In genomic region chr3:49358217-49358883, GRCh38 we compare ENCODE assay signal across 1 cellular context.
TF ChIP-seq lines count a peak whose summit lies in the region.

GPX1 (minus strand) TSS chr3:49358353; CDS start chr3:49358278, 75 bp downstream.

TF ChIP-seq in GM12878, 131 proteins besides CTCF, POLR2A, EP300 and RAD21 (continued from another document and continues in another):
- no peak for TF ChIP-seq ZBTB11 (CRISPR knock-in tag; IDR thresholded peaks at IDR 0.05)
- no peak for TF ChIP-seq STAT3 (IDR thresholded peaks at IDR 0.05; ENCODE audit: low read depth, low read length)
- peak; percentile 73 for TF ChIP-seq SMAD1 (IDR thresholded peaks at IDR 0.05; ENCODE audit: low read depth, partially characterized antibody)
- no peak for TF ChIP-seq HDAC2 (IDR thresholded peaks at IDR 0.05)
- TF ChIP-seq ZNF207 (IDR thresholded peaks at IDR 0.05; ENCODE audit: borderline replicate concordance) = 0 out of 2 replicates have a peak, but pooled peaks have one; percentile 50
- peak; percentile 79 for TF ChIP-seq NBN (IDR thresholded peaks at IDR 0.05)
- peak; percentile 74 for TF ChIP-seq RELB (IDR thresholded peaks at IDR 0.05; ENCODE audit: low read depth)
- TF ChIP-seq IRF3 (IDR thresholded peaks at IDR 0.05) = 0 out of 2 replicates have a peak, but pooled peaks have one; percentile 26
- peak; percentile 60 for TF ChIP-seq E4F1 (IDR thresholded peaks at IDR 0.05; ENCODE audit: borderline replicate concordance, partially characterized antibody)
- TF ChIP-seq NR2F1 (conservative IDR thresholded peaks at IDR 0.05) = 0 out of 2 replicates have a peak, but pooled peaks have one; percentile 17
- TF ChIP-seq SREBF2 (IDR thresholded peaks at IDR 0.05; ENCODE audit: low read length) = no peak
- no peak for TF ChIP-seq PBX3 (IDR thresholded peaks at IDR 0.05; ENCODE audit: insufficient replicate concordance, low read depth, low read length)
- peak; percentile 96 for TF ChIP-seq RAD51 (IDR thresholded peaks at IDR 0.05)
- TF ChIP-seq HCFC1 (IDR thresholded peaks at IDR 0.05; ENCODE audit: low read length) = peak; percentile 30
- no peak for TF ChIP-seq NRF1 (conservative IDR thresholded peaks at IDR 0.05; ENCODE audit: low read depth, low read length)
- TF ChIP-seq NFIC (IDR thresholded peaks at IDR 0.05; ENCODE audit: low read depth, low read length) = no peak
- no peak for TF ChIP-seq ZNF217 (IDR thresholded peaks at IDR 0.05)
- no peak for TF ChIP-seq ESRRA (IDR thresholded peaks at IDR 0.05; ENCODE audit: low read length)
- peak in 1 of 2 experiments; percentile 54; a peak in 1 of 4 replicates for TF ChIP-seq ETV6 (conservative IDR thresholded peaks at IDR 0.05 in 1 of 2, IDR thresholded peaks at IDR 0.05 in 1 of 2; ENCODE audit: borderline replicate concordance in 1 of 2, low read depth in 1 of 2)
- TF ChIP-seq CBX3 (IDR thresholded peaks at IDR 0.05; ENCODE audit: borderline replicate concordance, low read depth) = no peak
- no peak for TF ChIP-seq SUZ12 (IDR thresholded peaks at IDR 0.05; ENCODE audit: unreplicated experiment)
- no peak for TF ChIP-seq ELK1 (IDR thresholded peaks at IDR 0.05; ENCODE audit: low read depth, low read length)
- TF ChIP-seq ZNF274 (IDR thresholded peaks at IDR 0.05; ENCODE audit: insufficient read depth, insufficient read length) = no peak
- peak; percentile 51 for TF ChIP-seq MYC (IDR thresholded peaks at IDR 0.05; ENCODE audit: insufficient read depth, insufficient read length, insufficient replicate concordance, low read length, severe bottlenecking)
- no peak for TF ChIP-seq SPI1 (IDR thresholded peaks at IDR 0.05; ENCODE audit: borderline replicate concordance, insufficient read depth, low read depth, low read length)
- TF ChIP-seq ZNF24 (IDR thresholded peaks at IDR 0.05) = no peak
- no peak for TF ChIP-seq CHD4 (IDR thresholded peaks at IDR 0.05)
- no peak for TF ChIP-seq ZNF592 (IDR thresholded peaks at IDR 0.05)
- TF ChIP-seq RCOR1 (conservative IDR thresholded peaks at IDR 0.05; ENCODE audit: low read depth, low read length) = no peak
- TF ChIP-seq MEF2B (IDR thresholded peaks at IDR 0.05; ENCODE audit: partially characterized antibody, poor library complexity, severe bottlenecking) = peak; percentile 45
- peak; percentile 18; the same call in 1 of the 2 replicates for TF ChIP-seq CREB1 (IDR thresholded peaks at IDR 0.05; ENCODE audit: low read depth)
- TF ChIP-seq ATF7 (IDR thresholded peaks at IDR 0.05; ENCODE audit: low read depth) = 0 out of 2 replicates have a peak, but pooled peaks have one; percentile 17
- peak; percentile 94 for TF ChIP-seq SMAD5 (IDR thresholded peaks at IDR 0.05; ENCODE audit: low read depth)
- TF ChIP-seq BCL3 (IDR thresholded peaks at IDR 0.05; ENCODE audit: borderline replicate concordance, insufficient read depth, low read depth, low read length, poor library complexity, severe bottlenecking) = peak; percentile 83
- TF ChIP-seq MTA2 (IDR thresholded peaks at IDR 0.05; ENCODE audit: low read depth) = no peak
- TF ChIP-seq MLLT1 (IDR thresholded peaks at IDR 0.05) = 0 out of 2 replicates have a peak, but pooled peaks have one; percentile 42
